Comparison of ENCODE assay signal across 21 cellular contexts in the genomic region with DNA sequence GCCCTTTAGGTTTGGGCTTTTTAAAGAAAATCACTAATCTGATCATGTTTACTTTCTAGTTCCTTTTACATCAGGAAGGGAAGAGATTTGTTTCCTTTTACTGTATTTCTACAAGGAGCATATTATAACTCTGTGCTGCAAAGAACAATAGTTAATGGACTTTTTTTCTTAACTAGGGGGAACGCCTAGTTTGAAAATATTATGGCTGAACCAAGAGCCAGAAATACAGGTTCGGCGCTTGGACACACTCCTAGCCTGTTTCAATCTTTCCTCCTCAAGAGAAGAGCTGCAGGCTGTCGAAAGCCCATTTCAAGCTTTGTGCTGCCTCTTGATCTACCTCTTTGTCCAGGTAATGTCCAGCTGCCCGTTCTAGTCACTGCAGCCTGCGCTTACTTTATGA.
"Had no signal": no experiment of that assay in that cellular context is flagged by ENCODE, and none has a peak within 500 bp of the region (broad histone marks: within the 10 kb centered on the region; RNA-seq: fewer than 3 reads in every experiment).

No MANE protein-coding gene starts in this region.

- H3K4me3 ChIP-seq: colonic mucosa, gastroesophageal sphincter, hepatocyte, neural progenitor cell, right lobe of liver had no signal

- H3K9ac ChIP-seq: neural progenitor cell, parathyroid adenoma had no signal

- H3K4me1 ChIP-seq: colonic mucosa, gastroesophageal sphincter, neural progenitor cell, parathyroid adenoma had no signal

- H3K27me3 ChIP-seq: colonic mucosa, gastroesophageal sphincter, heart left ventricle, hepatocyte, neural progenitor cell, right lobe of liver had no signal

- DNase-seq: colonic mucosa; effector memory CD4-positive, alpha-beta T cell; erythroblast; foreskin fibroblast; heart left ventricle; kidney; mesenchymal stem cell; midbrain; naive thymus-derived CD4-positive, alpha-beta T cell; right lobe of liver; small intestine; stimulated activated CD4-positive, alpha-beta T cell treated with anti-CD3 and anti-CD28 coated beads, Interleukin-15, amount 100 ng/mL, for 24 hours; stimulated activated CD4-positive, alpha-beta T cell treated with anti-CD3 and anti-CD28 coated beads, Interleukin-2, amount 100 ng/mL, for 48 hours; stimulated activated naive B cell treated with anti-CD40 and anti-IgM and Interleukin-4, amounts not matched to agents 10 μg/mL and 1 μg/mL and 100 μg/mL, for 72 hours; trophoblast cell had no signal

- H3K4me2 ChIP-seq: hepatocyte, neural progenitor cell had no signal

- ATAC-seq: gastroesophageal sphincter; left lobe of liver; naive thymus-derived CD4-positive, alpha-beta T cell; right lobe of liver; stimulated activated naive B cell treated with anti-CD40 and anti-IgM and Interleukin-4, amounts not matched to agents 10 μg/mL and 1 μg/mL and 100 μg/mL, for 72 hours had no signal

- H2AFZ ChIP-seq: hepatocyte, neural progenitor cell, parathyroid adenoma had no signal

- H3K9me3 ChIP-seq: colonic mucosa, gastroesophageal sphincter, right lobe of liver had no signal

- FAIRE-seq: kidney, small intestine, urothelium cell line had no signal

- H3K27ac ChIP-seq: colonic mucosa, gastroesophageal sphincter, hepatocyte, neural progenitor cell, parathyroid adenoma, right lobe of liver had no signal
